Comparison of ENCODE assay signal across 23 cellular contexts in the genomic region with DNA sequence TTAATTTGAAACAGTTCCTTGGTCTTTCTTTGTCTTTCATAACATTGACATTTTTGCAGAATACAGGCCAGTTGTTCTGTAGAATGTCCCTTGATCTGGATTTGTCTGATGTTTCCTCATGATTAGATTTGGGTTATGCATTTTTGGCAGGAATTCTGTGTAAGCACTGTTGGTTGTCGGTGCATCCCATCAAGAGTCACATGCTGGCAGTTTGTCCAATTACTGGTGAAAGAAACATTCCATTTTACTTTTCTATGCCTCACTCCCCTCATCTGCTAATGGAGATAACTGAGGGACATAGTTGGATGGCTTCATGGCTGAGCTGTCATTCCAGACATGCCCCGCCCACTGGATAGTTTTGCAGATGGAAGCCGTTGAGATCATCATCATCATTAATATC.
"Had no signal": no experiment of that assay in that cellular context is flagged by ENCODE, and none has a peak within 500 bp of the region (broad histone marks: within the 10 kb centered on the region; RNA-seq: fewer than 3 reads in every experiment).

No MANE protein-coding gene starts in this region.

- H3K27me3 Mint-ChIP-seq: memory B cell; stimulated activated memory B cell treated with anti-CD40 and anti-IgM and Interleukin-4, amounts not matched to agents 10 μg/mL and 1 μg/mL and 100 μg/mL, for 72 hours had no signal

- ATAC-seq: esophagus mucosa; left cardiac atrium; lower lobe of right lung; natural killer cell; sciatic nerve; stimulated activated memory B cell treated with anti-CD40 and anti-IgM and Interleukin-4, amounts not matched to agents 10 μg/mL and 1 μg/mL and 100 μg/mL, for 72 hours; upper lobe of right lung had no signal

- H3K36me3 ChIP-seq: left ventricle myocardium inferior, lower lobe of right lung, spleen, tibial nerve, upper lobe of right lung, vagina had no signal

- H3K4me1 ChIP-seq: left ventricle myocardium inferior, lower lobe of right lung, spleen, tibial nerve, upper lobe of right lung, vagina had no signal

- H3K9me3 ChIP-seq: left ventricle myocardium inferior, lower lobe of right lung, spleen, tibial nerve, upper lobe of right lung, vagina had no signal

- H3K36me3 Mint-ChIP-seq: memory B cell; mesothelial cell of epicardium; natural killer cell; stimulated activated memory B cell treated with anti-CD40 and anti-IgM and Interleukin-4, amounts not matched to agents 10 μg/mL and 1 μg/mL and 100 μg/mL, for 72 hours had no signal

- H3K27ac ChIP-seq: left ventricle myocardium inferior, lower lobe of right lung, spleen, tibial nerve, upper lobe of right lung, vagina had no signal

- DNase-seq: effector memory CD4-positive, alpha-beta T cell; islet precursor cell; left cardiac atrium; left ventricle myocardium inferior; lower lobe of right lung; natural killer cell; posterior cingulate gyrus; spleen; stimulated activated CD4-positive, alpha-beta T cell treated with anti-CD3 and anti-CD28 coated beads, Interleukin-15, amount 100 ng/mL, for 24 hours; stimulated activated CD4-positive, alpha-beta T cell treated with anti-CD3 and anti-CD28 coated beads, Interleukin-1b, Interleukin-23, amount 100 ng/mL, for 48 hours; stimulated activated CD4-positive, alpha-beta T cell treated with anti-CD3 and anti-CD28 coated beads, Interleukin-4, amount 100 ng/mL, for 24 hours; upper lobe of right lung had no signal

- H3K4me3 ChIP-seq: left ventricle myocardium inferior, lower lobe of right lung, spleen, tibial nerve, upper lobe of right lung, vagina had no signal

- FAIRE-seq: endometrium, frontal cortex had no signal

- H3K4me3 Mint-ChIP-seq: memory B cell; mesothelial cell of epicardium; natural killer cell; neural crest cell; stimulated activated memory B cell treated with anti-CD40 and anti-IgM and Interleukin-4, amounts not matched to agents 10 μg/mL and 1 μg/mL and 100 μg/mL, for 72 hours; stimulated activated naive CD8-positive, alpha-beta T cell treated with anti-CD3 and anti-CD28 coated beads, Interleukin-15, Interleukin-2, amounts not matched to agents 100 ng/mL and 50 ng/mL, for 24 hours had no signal

- H3K27me3 ChIP-seq: spleen, tibial nerve, upper lobe of right lung, vagina had no signal

- H3K9me3 Mint-ChIP-seq: memory B cell; mesothelial cell of epicardium; natural killer cell; stimulated activated memory B cell treated with anti-CD40 and anti-IgM and Interleukin-4, amounts not matched to agents 10 μg/mL and 1 μg/mL and 100 μg/mL, for 72 hours; stimulated activated naive CD8-positive, alpha-beta T cell treated with anti-CD3 and anti-CD28 coated beads, Interleukin-15, Interleukin-2, amounts not matched to agents 100 ng/mL and 50 ng/mL, for 24 hours had no signal

- H3K4me1 Mint-ChIP-seq: memory B cell; natural killer cell; neural crest cell; stimulated activated memory B cell treated with anti-CD40 and anti-IgM and Interleukin-4, amounts not matched to agents 10 μg/mL and 1 μg/mL and 100 μg/mL, for 72 hours had no signal

- H3K27ac Mint-ChIP-seq: memory B cell; mesothelial cell of epicardium; natural killer cell; stimulated activated memory B cell treated with anti-CD40 and anti-IgM and Interleukin-4, amounts not matched to agents 10 μg/mL and 1 μg/mL and 100 μg/mL, for 72 hours; stimulated activated naive CD8-positive, alpha-beta T cell treated with anti-CD3 and anti-CD28 coated beads, Interleukin-15, Interleukin-2, amounts not matched to agents 100 ng/mL and 50 ng/mL, for 24 hours had no signal
